In genomic region chr3:194946091-194946490, GRCh38 we compare ENCODE assay signal across 18 cellular contexts.
DNase-seq lines count a peak whose midpoint lies in the region; ATAC-seq and TF ChIP-seq lines count a peak whose summit lies in the region.
"Had no signal": no experiment of that assay in that cellular context is flagged by ENCODE, and none has a peak within 500 bp of the region (broad histone marks: within the 10 kb centered on the region; RNA-seq: fewer than 3 reads in every experiment).

No MANE protein-coding gene starts in this region.

- H4K20me1 ChIP-seq in BLaER1 = no peaks in the 10 kb centered on the region
- no peaks in the 10 kb centered on the region; the same call in 1 of the 2 replicates for H4K20me1 ChIP-seq in GM23338 (replicated peaks; ENCODE audit: insufficient read depth)

- H3K9me2 ChIP-seq in GM23338 (ENCODE audit: insufficient read depth) = no peaks in the 10 kb centered on the region

- no peak overlapping the region for H3K4me3 ChIP-seq in BLaER1
- H3K4me3 ChIP-seq in GM23338 = no peak overlapping the region
- H3K4me3 ChIP-seq: GM12878 had no signal

- H3K4me1 Mint-ChIP-seq in GM23338 = peaks cover 11% of the 10 kb centered on the region
- H3K4me1 Mint-ChIP-seq in dendritic cell treated with granulocyte-macrophage colony-stimulating factor and Interleukin-4, amounts not matched to agents 40 ng/mL and 50 ng/mL, for 4 days (ENCODE audit: low read depth) = peaks cover 54% of the 10 kb centered on the region
- H3K4me1 Mint-ChIP-seq in HFFc6 (ENCODE audit: low read depth) = no peaks in the 10 kb centered on the region
- H3K4me1 Mint-ChIP-seq: CD4-positive, alpha-beta memory T cell had no signal

- peak overlapping the region; percentile 66 for H3K4me2 ChIP-seq in BLaER1
- no peak overlapping the region for H3K4me2 ChIP-seq in GM23338

- H3F3A ChIP-seq in GM23338 (replicated peaks; ENCODE audit: low read depth) = no peaks in the 10 kb centered on the region

- peaks cover 51% of the 10 kb centered on the region for H3K4me1 ChIP-seq in BLaER1
- H3K4me1 ChIP-seq in GM23338 (ENCODE audit: insufficient read depth) = no peaks in the 10 kb centered on the region
- H3K4me1 ChIP-seq: Caco-2 had no signal

- peaks cover 6% of the 10 kb centered on the region for H3K27me3 Mint-ChIP-seq in GM23338 (ENCODE audit: insufficient read depth, low read depth, poor library complexity)
- H3K27me3 Mint-ChIP-seq in dendritic cell treated with granulocyte-macrophage colony-stimulating factor and Interleukin-4, amounts not matched to agents 40 ng/mL and 50 ng/mL, for 4 days = peaks cover 5% of the 10 kb centered on the region
- peaks cover 29% of the 10 kb centered on the region for H3K27me3 Mint-ChIP-seq in HFFc6 (ENCODE audit: insufficient read depth)

- no peak overlapping the region for H3K4me3 Mint-ChIP-seq in GM23338
- H3K4me3 Mint-ChIP-seq in dendritic cell treated with granulocyte-macrophage colony-stimulating factor and Interleukin-4, amounts not matched to agents 40 ng/mL and 50 ng/mL, for 4 days = no peak overlapping the region
- H3K4me3 Mint-ChIP-seq in HFFc6 = no peak overlapping the region
- H3K4me3 Mint-ChIP-seq: B cell; CD4-positive, alpha-beta memory T cell; H9 had no signal

- no peak overlapping the region for H3K9ac ChIP-seq in BLaER1

- H3K36me3 Mint-ChIP-seq in GM23338 (ENCODE audit: low read depth) = no peaks in the 10 kb centered on the region
- H3K36me3 Mint-ChIP-seq in dendritic cell treated with granulocyte-macrophage colony-stimulating factor and Interleukin-4, amounts not matched to agents 40 ng/mL and 50 ng/mL, for 4 days (ENCODE audit: low read depth) = no peaks in the 10 kb centered on the region
- H3K36me3 Mint-ChIP-seq in HFFc6 (ENCODE audit: low read depth) = no peaks in the 10 kb centered on the region
- H3K36me3 Mint-ChIP-seq: CD4-positive, alpha-beta memory T cell had no signal

- H3K27ac Mint-ChIP-seq in GM23338 = no peak overlapping the region
- H3K27ac Mint-ChIP-seq in dendritic cell treated with granulocyte-macrophage colony-stimulating factor and Interleukin-4, amounts not matched to agents 40 ng/mL and 50 ng/mL, for 4 days = peak overlapping the region; percentile 4
- no peak overlapping the region for H3K27ac Mint-ChIP-seq in HFFc6
- H3K27ac Mint-ChIP-seq: B cell, H9 had no signal

- DNase-seq in GM23338 (ENCODE audit: low spot score) (no peak), mesenteric fat pad (ENCODE audit: low spot score) (peak; percentile 79), NCI-H2171 treated with DMSO at 0.1 percent for 48 hours (lab: John Stamatoyannopoulos, UW) (no peak), HFFc6 (no peak)
- DNase-seq: C1 segment of cervical spinal cord; Caco-2; CD4-positive, alpha-beta memory T cell; DMS153; DND-41; H9 had no signal

- H3K27ac ChIP-seq in BLaER1 = no peak overlapping the region
- no peak overlapping the region for H3K27ac ChIP-seq in GM23338 (ENCODE audit: low read depth)
- H3K27ac ChIP-seq: 22Rv1 had no signal

- intact Hi-C loops in dendritic cell treated with granulocyte-macrophage colony-stimulating factor and Interleukin-4, amounts not matched to agents 40 ng/mL and 50 ng/mL, for 4 days (cut with micrococcal nuclease) = no loop called here

- no peaks in the 10 kb centered on the region for H3K79me2 ChIP-seq in GM23338 (replicated peaks; ENCODE audit: insufficient read depth)

- H3K9me3 ChIP-seq in BLaER1 = no peaks in the 10 kb centered on the region
- H3K9me3 ChIP-seq: Caco-2 had no signal

- TF ChIP-seq CTCF in GM23338 (conservative IDR thresholded peaks at IDR 0.05; ENCODE audit: low read depth in 2 of 2) = no peak
- TF ChIP-seq CTCF in HFFc6 (IDR thresholded peaks at IDR 0.05) = no peak

- H3K36me3 ChIP-seq in BLaER1 (no peaks in the 10 kb centered on the region), GM23338 (ENCODE audit: insufficient read depth) (no peaks in the 10 kb centered on the region)

- 0 out of 2 replicates have a peak overlapping the region, but pooled peaks have one; percentile 56 for H2AFZ ChIP-seq in GM23338

- H3K27me3 ChIP-seq in BLaER1 (no peaks in the 10 kb centered on the region), GM23338 (ENCODE audit: insufficient read depth) (no peaks in the 10 kb centered on the region)

- H3K9me3 Mint-ChIP-seq in GM23338 = peaks cover 4% of the 10 kb centered on the region; the same call in 1 of the 3 replicates
- peaks cover 15% of the 10 kb centered on the region for H3K9me3 Mint-ChIP-seq in dendritic cell treated with granulocyte-macrophage colony-stimulating factor and Interleukin-4, amounts not matched to agents 40 ng/mL and 50 ng/mL, for 4 days
- H3K9me3 Mint-ChIP-seq in HFFc6 = peaks cover 4% of the 10 kb centered on the region; the same call in 1 of the 2 replicates

- ATAC-seq in GM23338 (no peak), GM18520 (IDR thresholded peaks at IDR 0.05; ENCODE audit: unreplicated experiment) (no peak), GM21526 (IDR thresholded peaks at IDR 0.05; ENCODE audit: low FRiP score, unreplicated experiment) (no peak)
- ATAC-seq: GM12878, HCT116 had no signal

TF ChIP-seq in GM23338, 12 proteins besides CTCF, POLR2A, EP300 and RAD21 (continues in another document):
- TF ChIP-seq EZH2phosphoT487 (IDR thresholded peaks at IDR 0.05; ENCODE audit: unreplicated experiment) (no peak), EZH2 (IDR thresholded peaks at IDR 0.05; ENCODE audit: low read depth, unreplicated experiment) (no peak), ZNF331 (CRISPR knock-in tag; IDR thresholded peaks at IDR 0.05; ENCODE audit: low read depth) (no peak), ZNF114 (CRISPR knock-in tag; IDR thresholded peaks at IDR 0.05) (no peak), NANOG (IDR thresholded peaks at IDR 0.05; ENCODE audit: borderline replicate concordance) (no peak), STAT1 (IDR thresholded peaks at IDR 0.05; ENCODE audit: unreplicated experiment) (no peak), ZNF462 (CRISPR knock-in tag; IDR thresholded peaks at IDR 0.05) (no peak), CREB1 (CRISPR knock-in tag; IDR thresholded peaks at IDR 0.05; ENCODE audit: low read depth) (no peak), POLR2AphosphoS5 (IDR thresholded peaks at IDR 0.05; ENCODE audit: low read depth) (no peak), JUNB (IDR thresholded peaks at IDR 0.05; ENCODE audit: unreplicated experiment) (no peak)
